Comparison of ENCODE assay signal across 8 cellular contexts in the genomic region with DNA sequence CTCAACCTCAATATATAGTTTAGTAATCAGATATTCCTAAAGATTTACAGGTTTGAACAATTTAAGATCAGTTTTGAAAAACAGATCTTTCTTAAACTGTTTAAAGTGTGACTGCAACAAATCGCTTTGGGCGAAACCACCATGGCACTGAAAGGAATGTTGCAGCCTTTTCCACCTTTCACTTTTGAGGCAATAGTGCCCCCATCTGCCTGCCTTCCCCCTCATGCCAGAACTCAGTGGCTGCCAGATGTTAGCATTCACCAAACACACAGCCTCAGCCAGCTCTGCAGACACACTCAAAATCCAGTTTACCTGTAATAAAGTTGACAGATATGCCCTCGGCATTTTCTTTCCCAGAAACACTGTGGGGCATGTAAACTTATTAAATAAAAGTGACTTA. TPM values are rescaled to one million over a fixed set of nuclear protein-coding genes. Genes with fewer than 3 reads are reported as not detected.
DNase-seq lines count a peak whose midpoint lies in the region; ATAC-seq and TF ChIP-seq lines count a peak whose summit lies in the region.

No MANE protein-coding gene starts in this region.

- peaks cover 13% of the 10 kb centered on the region for H3K36me3 Mint-ChIP-seq in endothelial cell (ENCODE audit: low read depth, unreplicated experiment)
- peaks cover 9% of the 10 kb centered on the region for H3K36me3 Mint-ChIP-seq in activated T-helper 2 cell treated with anti-CD3 and anti-CD28 coated beads, Interferon-gamma antibody, Interleukin-2, Interleukin-4, amounts not matched to agents 10 μg/mL and 5 μg/mL and 100 μg/mL, durations not matched to agents 14 hours and 24 hours and 36 hours (ENCODE audit: low read depth)

- H3K79me1 ChIP-seq in neuronal stem cell (ENCODE audit: low read depth, low read length): peaks cover under 1% of the 10 kb centered on the region

- H4K8ac ChIP-seq in neuronal stem cell (ENCODE audit: low read depth, low read length): no peak overlapping the region

- TF ChIP-seq CTCF in endothelial cell (IDR thresholded peaks at IDR 0.05; ENCODE audit: unreplicated experiment): no peak
- TF ChIP-seq CTCF in ovary (IDR thresholded peaks at IDR 0.05): peak in 1 of 3 donors; percentile 9

- no peak overlapping the region for H3K4ac ChIP-seq in neuronal stem cell (ENCODE audit: low read length)

- H3K27me3 Mint-ChIP-seq in endothelial cell (ENCODE audit: unreplicated experiment): peaks cover 8% of the 10 kb centered on the region
- H3K27me3 Mint-ChIP-seq in activated T-helper 2 cell treated with anti-CD3 and anti-CD28 coated beads, Interferon-gamma antibody, Interleukin-2, Interleukin-4, amounts not matched to agents 10 μg/mL and 5 μg/mL and 100 μg/mL, durations not matched to agents 14 hours and 24 hours and 36 hours (ENCODE audit: low read depth): no peaks in the 10 kb centered on the region

- no peak overlapping the region for H3K27ac Mint-ChIP-seq in endothelial cell (ENCODE audit: unreplicated experiment)
- H3K27ac Mint-ChIP-seq in activated T-helper 2 cell treated with anti-CD3 and anti-CD28 coated beads, Interferon-gamma antibody, Interleukin-2, Interleukin-4, amounts not matched to agents 10 μg/mL and 5 μg/mL and 100 μg/mL, durations not matched to agents 14 hours and 24 hours and 36 hours: no peak overlapping the region

- no peaks in the 10 kb centered on the region for H3K9me3 Mint-ChIP-seq in endothelial cell (ENCODE audit: unreplicated experiment)
- H3K9me3 Mint-ChIP-seq in activated T-helper 2 cell treated with anti-CD3 and anti-CD28 coated beads, Interferon-gamma antibody, Interleukin-2, Interleukin-4, amounts not matched to agents 10 μg/mL and 5 μg/mL and 100 μg/mL, durations not matched to agents 14 hours and 24 hours and 36 hours: no peaks in the 10 kb centered on the region

- ATAC-seq in HG02610 (IDR thresholded peaks at IDR 0.05; ENCODE audit: unreplicated experiment): no peak

- H3K36me3 ChIP-seq in ovary (no peaks in the 10 kb centered on the region), neuronal stem cell (replicated peaks in 1 of 2; ENCODE audit: control insufficient read depth in 2 of 2, insufficient read depth in 2 of 2, low read length in 2 of 2) (peaks cover 11 to 18% of the 10 kb centered on the region in 2 donors)

- H3K4me3 ChIP-seq in ovary: no peak overlapping the region
- no peak overlapping the region for H3K4me3 ChIP-seq in neuronal stem cell (ENCODE audit: low read length in 2 of 2)

- H3K4me1 Mint-ChIP-seq in endothelial cell (ENCODE audit: unreplicated experiment): peaks cover 9% of the 10 kb centered on the region
- peaks cover 15% of the 10 kb centered on the region for H3K4me1 Mint-ChIP-seq in activated T-helper 2 cell treated with anti-CD3 and anti-CD28 coated beads, Interferon-gamma antibody, Interleukin-2, Interleukin-4, amounts not matched to agents 10 μg/mL and 5 μg/mL and 100 μg/mL, durations not matched to agents 14 hours and 24 hours and 36 hours (ENCODE audit: low read depth)

- H3K23ac ChIP-seq in neuronal stem cell (ENCODE audit: low read depth, low read length, poor library complexity): no peak overlapping the region

- no peak overlapping the region for H3K4me2 ChIP-seq in neuronal stem cell (ENCODE audit: insufficient read depth, low read length, poor library complexity, severe bottlenecking)

- H3K27me3 ChIP-seq in ovary (no peaks in the 10 kb centered on the region), neuronal stem cell (ENCODE audit: control insufficient read depth in 3 of 3, insufficient read depth in 3 of 3, low read depth in 1 of 3, low read length in 3 of 3) (no peaks in the 10 kb centered on the region)

- TF ChIP-seq POLR2A in ovary (IDR thresholded peaks at IDR 0.05): no peak

- no peak overlapping the region for H2BK12ac ChIP-seq in neuronal stem cell (ENCODE audit: low read length)

- H2AFZ ChIP-seq in neuronal stem cell (ENCODE audit: low read length): no peak overlapping the region

- no peak overlapping the region for H3K9ac ChIP-seq in neuronal stem cell (ENCODE audit: low read depth, low read length, poor library complexity)

- H2AK5ac ChIP-seq in neuronal stem cell (ENCODE audit: low read depth, low read length): no peak overlapping the region

- peak in 2 of 3 experiments; percentile 6 to 41 for DNase-seq in NCI-H1417 (lab: John Stamatoyannopoulos, UW)
- DNase-seq in NCI-H1417 treated with DMSO at 0.1 percent for 48 hours (lab: John Stamatoyannopoulos, UW): no peak
- peak; percentile 16 for DNase-seq in MV-4-11 (lab: John Stamatoyannopoulos, UW)
- DNase-seq in endothelial cell (ENCODE audit: low spot score): peak; percentile 51
- DNase-seq in ovary: peak in 4 of 5 donors; percentile 43 to 50 (median 48)
- no peak for DNase-seq in activated T-helper 2 cell treated with anti-CD3 and anti-CD28 coated beads, Interferon-gamma antibody, Interleukin-2, Interleukin-4, amounts not matched to agents 10 μg/mL and 5 μg/mL and 100 μg/mL, durations not matched to agents 14 hours and 24 hours and 36 hours (ENCODE audit: low spot score)
- DNase-seq in neuronal stem cell (ENCODE audit: low spot score): no peak

- H3K9me3 ChIP-seq in ovary (no peaks in the 10 kb centered on the region), neuronal stem cell (replicated peaks in 1 of 2; ENCODE audit: control insufficient read depth in 2 of 2, insufficient read depth in 1 of 2, low read depth in 1 of 2, low read length in 2 of 2) (peaks cover 5 to 15% of the 10 kb centered on the region in 2 donors)

- WGBS in ovary, 3 donors: 46 to 57% (median 53%) methylated on average over 3 of the region's 3 CpGs
- WGBS in neuronal stem cell (ENCODE audit: extremely low coverage in 2 of 2, insufficient read length in 2 of 2, insufficient replicate concordance in 1 of 2), 2 donors: no CpG with 5 or more reads among the region's 3 CpGs

- no peak overlapping the region for H2BK15ac ChIP-seq in neuronal stem cell (ENCODE audit: low read length)

- no peak overlapping the region for H3K18ac ChIP-seq in neuronal stem cell (ENCODE audit: low read length)

- no peak overlapping the region for H4K91ac ChIP-seq in neuronal stem cell (ENCODE audit: low read depth, low read length, poor library complexity)

- no peak overlapping the region for H2BK5ac ChIP-seq in neuronal stem cell (ENCODE audit: low read length)

- no peak for TF ChIP-seq EP300 in ovary (IDR thresholded peaks at IDR 0.05)

- H3K14ac ChIP-seq in neuronal stem cell (ENCODE audit: low read length): no peak overlapping the region

- H3K27ac ChIP-seq in ovary: no peak overlapping the region
- H3K27ac ChIP-seq in neuronal stem cell (replicated peaks; ENCODE audit: low read length): no peak overlapping the region

- H3K4me1 ChIP-seq in ovary (ENCODE audit: insufficient read depth) (peaks cover 4% of the 10 kb centered on the region), neuronal stem cell (ENCODE audit: control insufficient read depth in 2 of 2, insufficient read depth in 1 of 2, low read depth in 1 of 2, low read length in 2 of 2) (peaks cover 4 to 6% of the 10 kb centered on the region in 2 donors)

- H2BK120ac ChIP-seq in neuronal stem cell (ENCODE audit: low read depth, low read length): no peak overlapping the region

- intact Hi-C loops in ovary (cut with DNase I): loop anchor here in 2 of 4 donors (10.0 kb wide), 2 partner anchors 435 to 455 kb away; no protein-coding TSS in a partner anchor
- intact Hi-C loops in activated T-helper 2 cell treated with anti-CD3 and anti-CD28 coated beads, Interferon-gamma antibody, Interleukin-2, Interleukin-4, amounts not matched to agents 10 μg/mL and 5 μg/mL and 100 μg/mL, durations not matched to agents 14 hours and 24 hours and 36 hours (cut with micrococcal nuclease): loop anchor here (5.0 kb wide), 1 partner anchor 872 kb away; the partner anchor contains the start of genes ASB7 and LINS1

- no peak overlapping the region for H3K4me3 Mint-ChIP-seq in endothelial cell (ENCODE audit: unreplicated experiment)
- H3K4me3 Mint-ChIP-seq in activated T-helper 2 cell treated with anti-CD3 and anti-CD28 coated beads, Interferon-gamma antibody, Interleukin-2, Interleukin-4, amounts not matched to agents 10 μg/mL and 5 μg/mL and 100 μg/mL, durations not matched to agents 14 hours and 24 hours and 36 hours (ENCODE audit: low read depth): no peak overlapping the region

RNA-seq across cellular contexts. Expression of gene LYSMD4, which starts 3.3 kb away (rescaled TPM):
- total RNA-seq in endothelial cell (ENCODE audit: unreplicated experiment): 13.1 TPM
- 10 to 100 TPM in 5 of 7 donors, 1 to 10 TPM in 2; 6.2 to 12.9 (median 10.3) TPM for total RNA-seq in ovary
- polyA plus RNA-seq in ovary: 1 to 10 TPM; 4.9 to 9.0 TPM
- 6.8 and 7.6 TPM in 2 replicates for total RNA-seq in activated T-helper 2 cell treated with anti-CD3 and anti-CD28 coated beads, Interferon-gamma antibody, Interleukin-2, Interleukin-4, amounts not matched to agents 10 μg/mL and 5 μg/mL and 100 μg/mL, durations not matched to agents 14 hours and 24 hours and 36 hours
- polyA plus RNA-seq in neuronal stem cell (2013, experiment 1 of 2): 7.9 TPM
- 7.6 TPM for polyA plus RNA-seq in neuronal stem cell (2013, experiment 2 of 2)

Comparison
In these comparisons a context has a peak if more than half of its experiments do, and no peak if none do; other contexts are left out.
1. DNase-seq: peak in NCI-H1417 (2 of 3), MV-4-11 (single experiment), endothelial cell (single experiment) and ovary (4 of 5); none in NCI-H1417 treated with DMSO at 0.1 percent for 48 hours (single experiment), activated T-helper 2 cell treated with anti-CD3 and anti-CD28 coated beads, Interferon-gamma antibody, Interleukin-2, Interleukin-4, amounts not matched to agents 10 μg/mL and 5 μg/mL and 100 μg/mL, durations not matched to agents 14 hours and 24 hours and 36 hours (single experiment) and neuronal stem cell (single experiment).